In the genomic region with DNA sequence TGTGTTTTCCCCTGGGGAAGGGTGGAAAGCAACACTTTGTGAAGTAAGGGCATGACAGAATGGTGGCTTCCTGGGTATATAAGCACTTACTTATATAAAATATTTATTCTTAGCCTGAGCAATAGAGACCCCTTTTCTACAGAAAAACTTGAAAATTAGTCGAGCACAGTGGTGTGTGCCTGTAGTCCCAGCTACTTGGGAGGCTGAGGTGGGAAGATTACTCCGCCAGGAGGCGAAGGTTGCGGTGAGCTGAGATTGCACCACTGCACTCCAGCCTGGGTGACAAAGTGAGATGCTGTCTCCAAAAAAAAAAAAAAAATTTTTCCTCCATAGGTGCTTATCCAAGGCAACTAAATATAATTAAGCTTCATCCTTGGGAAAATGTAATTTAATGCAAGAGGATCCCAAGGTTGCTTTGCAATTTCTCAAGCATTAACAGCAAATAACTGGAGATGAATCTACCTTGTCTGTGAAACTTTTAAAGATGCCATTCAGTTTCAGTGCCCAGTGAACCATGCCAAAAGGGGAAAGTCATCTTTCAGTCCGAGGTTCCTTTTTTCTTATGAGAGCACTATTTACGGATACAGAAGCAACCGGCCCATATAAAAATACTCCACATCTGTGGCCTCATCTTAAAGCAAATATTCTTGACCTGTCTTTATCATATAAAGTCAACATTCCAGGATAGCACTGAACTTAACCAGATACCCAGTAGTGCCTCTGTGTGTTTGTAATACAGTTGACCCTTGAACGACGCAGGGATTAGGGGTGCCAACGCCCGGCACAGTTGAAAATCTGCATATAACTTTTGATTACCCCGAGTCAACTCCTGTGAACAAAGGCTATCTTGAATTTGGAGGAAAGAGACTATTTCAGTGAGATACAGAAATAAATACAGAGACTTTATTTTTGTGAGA, we compare ENCODE assay signal across 13 cellular contexts.
A peak's percentile ranks its signal among the peaks of the same experiment; 100 is the strongest.
DNase-seq lines count a peak whose midpoint lies in the region; ATAC-seq lines count a peak whose summit lies in the region.
"Had no signal": no experiment of that assay in that cellular context is flagged by ENCODE, and none has a peak within 500 bp of the region (broad histone marks: within the 10 kb centered on the region; RNA-seq: fewer than 3 reads in every experiment).

No MANE protein-coding gene starts in this region.

- ATAC-seq in GM18868 (IDR thresholded peaks at IDR 0.05; ENCODE audit: unreplicated experiment) (peak; percentile 84), left lobe of liver (peak; percentile 66), Right ventricle myocardium superior (ENCODE audit: poor library complexity) (no peak)

- H3K27me3 ChIP-seq in BLaER1 = no peaks in the 10 kb centered on the region

- H4K20me1 ChIP-seq in BLaER1 = no peaks in the 10 kb centered on the region

- H3K9ac ChIP-seq in BLaER1 = no peak overlapping the region
- H3K9ac ChIP-seq: GM23248 had no signal

- H3K36me3 ChIP-seq in BLaER1 = peaks cover 4% of the 10 kb centered on the region; the same call in 1 of the 2 replicates

- intact Hi-C loops in Right ventricle myocardium superior (cut with DNase I) = no loop called here

- H3K4me2 ChIP-seq in BLaER1 = peak overlapping the region; percentile 59

- H3K9me3 ChIP-seq in BLaER1 = 0 out of 2 replicates have a peak, but pooled peaks cover 4% of the 10 kb centered on the region

- peak; percentile 68 for DNase-seq in NAMALWA (ENCODE audit: low spot score)
- DNase-seq in left lobe of liver (ENCODE audit: low spot score) = no peak
- no peak for DNase-seq in stimulated activated CD4-positive, alpha-beta T cell treated with anti-CD3 and anti-CD28 coated beads, Interleukin-1b, Interleukin-23, amount 100 ng/mL, for 48 hours
- DNase-seq in NCI-H1092 treated with DMSO at 0.1 percent for 48 hours (lab: John Stamatoyannopoulos, UW) = no peak
- DNase-seq in Right ventricle myocardium superior = no peak
- DNase-seq in glomerular visceral epithelial cell (ENCODE audit: extremely low spot score) = no peak
- DNase-seq: activated CD4-positive, alpha-beta memory T cell treated with anti-CD3 and anti-CD28 coated beads for 36 hours; activated naive CD4-positive, alpha-beta T cell treated with anti-CD3 and anti-CD28 coated beads, Interleukin-2, amount 10 ng/mL, durations not matched to agents 7 days and 5 days; GM23248; NCI-H187; nucleus accumbens had no signal

- peaks cover 35% of the 10 kb centered on the region for H3K4me1 ChIP-seq in BLaER1

- H3K27ac ChIP-seq in BLaER1 = no peak overlapping the region
- H3K27ac ChIP-seq: GM23248 had no signal

- H3K4me3 ChIP-seq in BLaER1 = no peak overlapping the region
- H3K4me3 ChIP-seq: GM23248 had no signal
